12 cellular contexts compared by ENCODE assay signal in genomic region chr14:50784683-50785505, GRCh38. TPM values are rescaled to one million over a fixed set of nuclear protein-coding genes. Genes with fewer than 3 reads are reported as not detected.
A peak's percentile ranks its signal among the peaks of the same experiment; 100 is the strongest.
DNase-seq lines count a peak whose midpoint lies in the region; ATAC-seq and TF ChIP-seq lines count a peak whose summit lies in the region.
"Had no signal": no experiment of that assay in that cellular context is flagged by ENCODE, and none has a peak within 500 bp of the region (broad histone marks: within the 10 kb centered on the region; RNA-seq: fewer than 3 reads in every experiment).

No MANE protein-coding gene starts in this region.

- H3K4me1 Mint-ChIP-seq in activated naive CD8-positive, alpha-beta T cell treated with anti-CD3 and anti-CD28 coated beads, Interleukin-2, amount 50 U/mL, for 24 hours: peaks cover 72% of the 10 kb centered on the region

- DNase-seq in activated naive CD8-positive, alpha-beta T cell treated with anti-CD3 and anti-CD28 coated beads, Interleukin-2, amount 50 U/mL, for 24 hours: no peak
- DNase-seq in mucosa of descending colon (peak in 1 of 3 donors; percentile 52), NCI-H1092 (lab: John Stamatoyannopoulos, UW) (no peak), HPDE6-E6E7 (ENCODE audit: extremely low spot score) (no peak), ascending aorta (ENCODE audit: low spot score in 2 of 2) (no peak)
- DNase-seq: colonic mucosa, NCI-H446 treated with DMSO at 0.1 percent for 48 hours, transverse colon had no signal

- peaks cover 0 to 11% (median 0%) of the 10 kb centered on the region in 11 experiments; a peak in 5 of 22 replicates for H4K20me1 ChIP-seq in BLaER1 treated with 17β-estradiol and CSF1 and Interleukin-3, amounts not matched to agents 10 nM and 100 nM

- peak; percentile 10 for ATAC-seq in activated naive CD8-positive, alpha-beta T cell treated with anti-CD3 and anti-CD28 coated beads, Interleukin-2, amount 50 U/mL, for 24 hours
- ATAC-seq in mucosa of descending colon (peak; percentile 28), HG03378 (IDR thresholded peaks at IDR 0.05; ENCODE audit: unreplicated experiment) (no peak)

- no peaks in the 10 kb centered on the region for H3K9me3 ChIP-seq in BLaER1 treated with 17β-estradiol and CSF1 and Interleukin-3, amounts not matched to agents 10 nM and 100 nM (replicated peaks in 1 of 11)
- H3K9me3 ChIP-seq in KOPT-K1 (ENCODE audit: insufficient read depth, low read length, poor library complexity, severe bottlenecking) (no peaks in the 10 kb centered on the region), mucosa of descending colon (no peaks in the 10 kb centered on the region), ascending aorta (no peaks in the 10 kb centered on the region)
- H3K9me3 ChIP-seq: colonic mucosa, SJSA1, transverse colon had no signal

- no peaks in the 10 kb centered on the region for H3K27me3 ChIP-seq in BLaER1 treated with 17β-estradiol and CSF1 and Interleukin-3, amounts not matched to agents 10 nM and 100 nM
- no peaks in the 10 kb centered on the region for H3K27me3 ChIP-seq in ascending aorta
- H3K27me3 ChIP-seq: colonic mucosa, SJSA1, transverse colon had no signal

- no peaks in the 10 kb centered on the region for H3K9me3 Mint-ChIP-seq in activated naive CD8-positive, alpha-beta T cell treated with anti-CD3 and anti-CD28 coated beads, Interleukin-2, amount 50 U/mL, for 24 hours

- H3K4me1 ChIP-seq in BLaER1 treated with 17β-estradiol and CSF1 and Interleukin-3, amounts not matched to agents 10 nM and 100 nM: peaks cover 65 to 73% (median 69%) of the 10 kb centered on the region in 10 experiments
- H3K4me1 ChIP-seq in mucosa of descending colon (ENCODE audit: low read depth) (no peaks in the 10 kb centered on the region), ascending aorta (no peaks in the 10 kb centered on the region)
- H3K4me1 ChIP-seq: colonic mucosa, transverse colon had no signal

- H3K9ac ChIP-seq in BLaER1 treated with 17β-estradiol and CSF1 and Interleukin-3, amounts not matched to agents 10 nM and 100 nM: peak overlapping the region; percentile 49 to 67 (median 64)

- intact Hi-C loops in mucosa of descending colon (cut with DNase I, micrococcal nuclease): no loop called here
- intact Hi-C loops in ascending aorta (cut with DNase I): no loop called here

- peak overlapping the region; percentile 86 for H3K27ac Mint-ChIP-seq in activated naive CD8-positive, alpha-beta T cell treated with anti-CD3 and anti-CD28 coated beads, Interleukin-2, amount 50 U/mL, for 24 hours

- H3K27ac ChIP-seq in BLaER1 treated with 17β-estradiol and CSF1 and Interleukin-3, amounts not matched to agents 10 nM and 100 nM: peak overlapping the region; percentile 56 to 81 (median 76); a peak in 21 of 22 replicates
- peak overlapping the region; percentile 39 for H3K27ac ChIP-seq in KOPT-K1 (ENCODE audit: low read depth, low read length, poor library complexity, severe bottlenecking)
- no peak overlapping the region for H3K27ac ChIP-seq in ascending aorta
- H3K27ac ChIP-seq: colonic mucosa, SJSA1 had no signal

- H3K36me3 Mint-ChIP-seq in activated naive CD8-positive, alpha-beta T cell treated with anti-CD3 and anti-CD28 coated beads, Interleukin-2, amount 50 U/mL, for 24 hours (ENCODE audit: low read depth): peaks cover 23% of the 10 kb centered on the region

- H3K4me3 Mint-ChIP-seq in activated naive CD8-positive, alpha-beta T cell treated with anti-CD3 and anti-CD28 coated beads, Interleukin-2, amount 50 U/mL, for 24 hours: no peak overlapping the region

- H3K27me3 Mint-ChIP-seq in activated naive CD8-positive, alpha-beta T cell treated with anti-CD3 and anti-CD28 coated beads, Interleukin-2, amount 50 U/mL, for 24 hours: no peaks in the 10 kb centered on the region

- H3K36me3 ChIP-seq in BLaER1 treated with 17β-estradiol and CSF1 and Interleukin-3, amounts not matched to agents 10 nM and 100 nM: peaks cover 13 to 68% (median 55%) of the 10 kb centered on the region in 11 experiments
- H3K36me3 ChIP-seq in KOPT-K1 (ENCODE audit: insufficient read depth, low read length): no peaks in the 10 kb centered on the region
- no peaks in the 10 kb centered on the region for H3K36me3 ChIP-seq in mucosa of descending colon (ENCODE audit: low read depth)
- H3K36me3 ChIP-seq in ascending aorta: peaks cover 2 to 9% of the 10 kb centered on the region in 2 donors
- H3K36me3 ChIP-seq: colonic mucosa, transverse colon had no signal

- TF ChIP-seq CTCF in mucosa of descending colon (IDR thresholded peaks at IDR 0.05) (no peak), ascending aorta (IDR thresholded peaks at IDR 0.05) (no peak)

- H3K4me3 ChIP-seq in BLaER1 treated with 17β-estradiol and CSF1 and Interleukin-3, amounts not matched to agents 10 nM and 100 nM: peak overlapping the region; percentile 23 to 56 (median 38); a peak in 17 of 20 replicates
- H3K4me3 ChIP-seq in mucosa of descending colon (no peak overlapping the region), ascending aorta (no peak overlapping the region)
- H3K4me3 ChIP-seq: colonic mucosa, SJSA1, transverse colon had no signal

- peak overlapping the region; percentile 85 to 99 (median 92) for H3K4me2 ChIP-seq in BLaER1 treated with 17β-estradiol and CSF1 and Interleukin-3, amounts not matched to agents 10 nM and 100 nM

RNA-seq across cellular contexts. Expression of gene NIN, which starts 46.1 kb away (rescaled TPM):
- total RNA-seq in mucosa of descending colon: 10 to 100 TPM; 20.5 to 36.3 (median 27.9) TPM
- 25.2 TPM for total RNA-seq in ascending aorta

Comparison
In these comparisons a context has a peak if more than half of its experiments do, and no peak if none do; other contexts are left out.
1. H3K27ac ChIP-seq: peak in BLaER1 treated with 17β-estradiol and CSF1 and Interleukin-3, amounts not matched to agents 10 nM and 100 nM (11 of 11) and KOPT-K1 (single experiment); none in ascending aorta (0 of 2).
2. H3K4me3 ChIP-seq: peak in BLaER1 treated with 17β-estradiol and CSF1 and Interleukin-3, amounts not matched to agents 10 nM and 100 nM (10 of 10); none in mucosa of descending colon (single experiment) and ascending aorta (0 of 2).